Comparison of ENCODE assay signal across 8 cellular contexts in the genomic region with DNA sequence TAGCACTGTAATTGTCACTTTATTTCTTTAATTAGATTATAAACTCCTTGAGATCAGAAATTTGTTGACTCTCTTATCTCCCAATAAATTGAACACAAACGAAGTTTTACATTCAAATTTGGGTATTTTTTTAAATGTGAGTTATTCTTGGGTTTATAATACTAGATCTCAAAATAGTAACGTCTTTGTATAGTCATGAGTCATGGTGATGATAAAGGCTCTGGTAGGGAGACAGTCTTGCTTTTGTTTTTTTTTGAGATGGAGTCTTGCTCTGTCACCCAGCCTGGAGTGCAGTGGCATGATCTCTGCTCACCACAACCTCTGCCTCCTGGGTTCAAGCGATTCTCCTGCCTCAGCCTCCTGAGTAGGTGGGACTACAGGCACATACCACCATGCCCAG. TPM values are rescaled to one million over a fixed set of nuclear protein-coding genes. Genes with fewer than 3 reads are reported as not detected.
DNase-seq lines count a peak whose midpoint lies in the region; TF ChIP-seq lines count a peak whose summit lies in the region.
"Not testable (repeated sequence)": the region's sequence is repeated elsewhere in the genome, so short reads cannot be mapped to it uniquely, and the experiment has no call there.
"Had no signal": no experiment of that assay in that cellular context is flagged by ENCODE, and none has a peak within 500 bp of the region (broad histone marks: within the 10 kb centered on the region; RNA-seq: fewer than 3 reads in every experiment).

No MANE protein-coding gene starts in this region.

- H3F3A ChIP-seq in PC-9 (ENCODE audit: insufficient read depth, low read depth) = peaks cover 14% of the 10 kb centered on the region; the same call in 1 of the 2 replicates
- not testable (repeated sequence) for H3F3A ChIP-seq in smooth muscle cell (ENCODE audit: low read depth)

- not testable (repeated sequence) for H3K9ac ChIP-seq in fibroblast of lung (ENCODE audit: insufficient read depth, low read length); smooth muscle cell (ENCODE audit: low read depth)

- H3K4me2 ChIP-seq in PC-9 (peak overlapping the region; percentile 39; the same call in 1 of the 2 replicates), smooth muscle cell (peak overlapping the region; percentile 36)
- H3K4me2 ChIP-seq in fibroblast of lung (ENCODE audit: extremely low read depth, insufficient read depth, low read length); hepatocyte: not testable (repeated sequence)

- not testable (repeated sequence) for H3K9me2 ChIP-seq in PC-9 (ENCODE audit: insufficient read depth); hepatocyte (replicated peaks; ENCODE audit: insufficient read depth)

- WGBS in hepatocyte (ENCODE audit: low lambda C conversion rate, missing lambda C conversion rate) = 65% methylated on average over 3 of the region's 3 CpGs
- 35% methylated on average over 3 of the region's 3 CpGs for WGBS in smooth muscle cell (ENCODE audit: low lambda C conversion rate)

- not testable (repeated sequence) for H3K79me2 ChIP-seq in PC-9 (ENCODE audit: low read depth); fibroblast of lung (ENCODE audit: control insufficient read depth, insufficient read depth, low read length); hepatocyte; smooth muscle cell (ENCODE audit: low read depth)

- in situ Hi-C loops in astrocyte of the spinal cord (cut with HindIII; ENCODE audit: low sequenced_read_pairs) = not testable (repeated sequence)

- H3K27ac ChIP-seq in PC-9 = peak overlapping the region; percentile 81
- H3K27ac ChIP-seq in fibroblast of lung (ENCODE audit: insufficient read depth, low read length); smooth muscle cell (ENCODE audit: low read depth): not testable (repeated sequence)
- H3K27ac ChIP-seq in hepatocyte = peak overlapping the region; percentile 21

- H3K36me3 ChIP-seq in PC-9 (ENCODE audit: low read depth); fibroblast of lung (ENCODE audit: control insufficient read depth, insufficient read depth, low read length); hepatocyte (replicated peaks; ENCODE audit: insufficient read depth, low read depth); smooth muscle cell (ENCODE audit: low read depth): not testable (repeated sequence)

- intact Hi-C loops in PC-9 (cut with micrococcal nuclease; ENCODE audit: unreplicated experiment) = not testable (repeated sequence)

- not testable (repeated sequence) for H4K20me1 ChIP-seq in PC-9 (ENCODE audit: insufficient read depth); fibroblast of lung (ENCODE audit: control insufficient read depth, extremely low read depth, insufficient read depth, low read length); hepatocyte (ENCODE audit: insufficient read depth, poor library complexity, severe bottlenecking); smooth muscle cell (ENCODE audit: low read depth)

- H3K4me3 ChIP-seq in PC-9; astrocyte of the spinal cord (ENCODE audit: low read depth, low read length); fibroblast of lung (replicated peaks in 1 of 4; ENCODE audit: control extremely low read depth in 1 of 4, insufficient read depth in 1 of 4, low read depth in 3 of 4, low read length in 4 of 4); hepatocyte; smooth muscle cell: not testable (repeated sequence)

- TF ChIP-seq CTCF in PC-9 (conservative IDR thresholded peaks at IDR 0.05); astrocyte of the spinal cord (IDR thresholded peaks at IDR 0.05; ENCODE audit: low read depth, low read length); fibroblast of lung (conservative IDR thresholded peaks at IDR 0.05 in 1 of 2, IDR thresholded peaks at IDR 0.05 in 1 of 2; ENCODE audit: low read depth in 1 of 2, low read length in 2 of 2); hepatocyte (IDR thresholded peaks at IDR 0.05; ENCODE audit: poor library complexity); smooth muscle cell (IDR thresholded peaks at IDR 0.05; ENCODE audit: borderline replicate concordance, insufficient read depth, poor library complexity, severe bottlenecking): not testable (repeated sequence)

- H3K9me3 ChIP-seq in PC-9 (ENCODE audit: insufficient read depth, low read depth); fibroblast of lung (ENCODE audit: control insufficient read depth, insufficient read depth, low read depth, low read length); hepatocyte (ENCODE audit: low read depth); smooth muscle cell (replicated peaks; ENCODE audit: low read depth): not testable (repeated sequence)

- POLR2A ChIA-PET in PC-9 (lab: Charles Lee; ENCODE audit: unreplicated experiment) = not testable (repeated sequence)

- peaks cover 20% of the 10 kb centered on the region for H3K4me1 ChIP-seq in PC-9 (replicated peaks; ENCODE audit: insufficient read depth)
- not testable (repeated sequence) for H3K4me1 ChIP-seq in fibroblast of lung (ENCODE audit: control insufficient read depth, extremely low read depth, insufficient read depth, low read length); hepatocyte (ENCODE audit: insufficient read depth); smooth muscle cell (ENCODE audit: low read depth)

- DNase-seq in GM03348 (ENCODE audit: low spot score) (peak; percentile 31), HT1080 (ENCODE audit: low read depth) (peak; percentile 77), PC-9 (peak in 1 of 2 experiments; percentile 48), astrocyte of the spinal cord (ENCODE audit: low read depth, low spot score) (peak; percentile 42), fibroblast of lung (ENCODE audit: low read depth in 2 of 2) (peak; percentile 17 to 21)
- DNase-seq in hepatocyte (ENCODE audit: low spot score); smooth muscle cell (lab: John Stamatoyannopoulos, UW; ENCODE audit: unreplicated experiment): not testable (repeated sequence)

- not testable (repeated sequence) for H2AFZ ChIP-seq in PC-9; fibroblast of lung (ENCODE audit: low read length); hepatocyte; smooth muscle cell (ENCODE audit: low read depth)

- H3K27me3 ChIP-seq in PC-9 (ENCODE audit: insufficient read depth, low read depth); fibroblast of lung (ENCODE audit: control insufficient read depth, insufficient read depth, low read length); hepatocyte; smooth muscle cell (ENCODE audit: low read depth): not testable (repeated sequence)

- BruUV-seq in PC-9 (replicated peaks; lab: Mats Ljungman, UMichigan) = not testable (repeated sequence)

- CTCF ChIA-PET in PC-9 (lab: Charles Lee) = not testable (repeated sequence)

RNA-seq across cellular contexts. Expression of a gene that starts 22.7 kb away (rescaled TPM):
- 9.5 and 11.5 TPM in 2 replicates for total RNA-seq in HT1080 (2014; rRNA removed; shearing (Covaris generic))
- 6.0 and 7.6 TPM in 2 replicates for polyA plus RNA-seq in HT1080 (2015; cell fraction: cytosol; rRNA removed)
- 2.3 and 3.2 TPM in 2 replicates for polyA plus RNA-seq in HT1080 (2015; cell fraction: nucleus; rRNA removed)
- 0.39 and 0.88 TPM in 2 replicates for total RNA-seq in PC-9 (2021)
- total RNA-seq in fibroblast of lung = 7.9 and 10.5 TPM in 2 replicates
- polyA plus RNA-seq in fibroblast of lung = 3.7 and 4.9 TPM in 2 replicates
- 4.5 and 5.3 TPM in 2 replicates for polyA plus RNA-seq in fibroblast of lung (2012)
- 0.48 and 2.3 TPM in 2 replicates for polyA minus RNA-seq in fibroblast of lung (ENCODE audit: low replicate concordance)
- total RNA-seq in hepatocyte = 7.5 and 11.2 TPM in 2 replicates
- polyA plus RNA-seq in hepatocyte = 10.9 and 13.8 TPM in 2 replicates
- total RNA-seq in smooth muscle cell = 6.4 and 7.9 TPM in 2 replicates
- polyA plus RNA-seq in smooth muscle cell = 10.6 and 11.5 TPM in 2 replicates
- total RNA-seq: SK-MEL-5 had no signal
